ENCODE assay signal across 1 cellular context in genomic region chr16:88784074-88784855, GRCh38.
TF ChIP-seq lines count a peak whose summit lies in the region.

No MANE protein-coding gene starts in this region.

TF ChIP-seq in HepG2, 621 proteins besides CTCF, POLR2A, EP300 and RAD21 (continued from another document and continues in another):
- TF ChIP-seq ZNF598 (CRISPR knock-in tag; IDR thresholded peaks at IDR 0.05; ENCODE audit: borderline replicate concordance): no peak
- TF ChIP-seq KDM3A (CRISPR knock-in tag; IDR thresholded peaks at IDR 0.05; ENCODE audit: low read depth): 0 out of 2 replicates have a peak, but pooled peaks have one; percentile 47
- TF ChIP-seq GLMP (CRISPR knock-in tag; IDR thresholded peaks at IDR 0.05; ENCODE audit: borderline replicate concordance): no peak
- TF ChIP-seq ZNF850 (CRISPR knock-in tag; conservative IDR thresholded peaks at IDR 0.05): no peak; the same call in 1 of the 2 replicates
- no peak for TF ChIP-seq FOSL2 (CRISPR knock-in tag; IDR thresholded peaks at IDR 0.05)
- no peak for TF ChIP-seq MIXL1 (CRISPR knock-in tag; IDR thresholded peaks at IDR 0.05)
- no peak for TF ChIP-seq ZNF496 (CRISPR knock-in tag; IDR thresholded peaks at IDR 0.05; ENCODE audit: insufficient replicate concordance)
- peak; percentile 26; the same call in 1 of the 2 replicates for TF ChIP-seq ZNF563 (CRISPR knock-in tag; IDR thresholded peaks at IDR 0.05)
- TF ChIP-seq ELK4 (CRISPR knock-in tag; IDR thresholded peaks at IDR 0.05; ENCODE audit: borderline replicate concordance): no peak
- peak; percentile 43; the same call in 1 of the 2 replicates for TF ChIP-seq PRDM10 (CRISPR knock-in tag; IDR thresholded peaks at IDR 0.05; ENCODE audit: low read depth)
- TF ChIP-seq HIC2 (CRISPR knock-in tag; IDR thresholded peaks at IDR 0.05; ENCODE audit: low read depth): peak; percentile 48; the same call in 1 of the 2 replicates
- TF ChIP-seq MNT (IDR thresholded peaks at IDR 0.05): no peak
- TF ChIP-seq NR3C1 (CRISPR knock-in tag; IDR thresholded peaks at IDR 0.05): no peak
- TF ChIP-seq ZNF674 (CRISPR knock-in tag; IDR thresholded peaks at IDR 0.05; ENCODE audit: low read depth): no peak
- no peak; the same call in 1 of the 2 replicates for TF ChIP-seq MTF1 (CRISPR knock-in tag; IDR thresholded peaks at IDR 0.05)
- no peak for TF ChIP-seq CBX2 (IDR thresholded peaks at IDR 0.05; ENCODE audit: low read depth, low read length)
- no peak for TF ChIP-seq CBX2 (CRISPR knock-in tag; IDR thresholded peaks at IDR 0.05; ENCODE audit: low read depth)
- no peak for TF ChIP-seq SOX6 (IDR thresholded peaks at IDR 0.05)
- no peak for TF ChIP-seq SOX6 (CRISPR knock-in tag; IDR thresholded peaks at IDR 0.05)
- TF ChIP-seq SIX1 (CRISPR knock-in tag; IDR thresholded peaks at IDR 0.05; ENCODE audit: borderline replicate concordance): no peak; the same call in 1 of the 2 replicates
- no peak for TF ChIP-seq CAMTA2 (CRISPR knock-in tag; IDR thresholded peaks at IDR 0.05; ENCODE audit: borderline replicate concordance)
- TF ChIP-seq ZBTB25 (CRISPR knock-in tag; IDR thresholded peaks at IDR 0.05): no peak
- no peak for TF ChIP-seq SIN3B (IDR thresholded peaks at IDR 0.05; ENCODE audit: low read length)
- TF ChIP-seq ATF6 (CRISPR knock-in tag; conservative IDR thresholded peaks at IDR 0.05): no peak
- no peak for TF ChIP-seq ZNF562 (CRISPR knock-in tag; IDR thresholded peaks at IDR 0.05; ENCODE audit: borderline replicate concordance)
- TF ChIP-seq ZNF512B (CRISPR knock-in tag; IDR thresholded peaks at IDR 0.05; ENCODE audit: borderline replicate concordance): no peak
- TF ChIP-seq ZNF784 (CRISPR knock-in tag; IDR thresholded peaks at IDR 0.05; ENCODE audit: borderline replicate concordance): no peak
- no peak; the same call in 1 of the 2 replicates for TF ChIP-seq TSC22D2 (CRISPR knock-in tag; IDR thresholded peaks at IDR 0.05; ENCODE audit: borderline replicate concordance)
- no peak for TF ChIP-seq ZNF737 (CRISPR knock-in tag; IDR thresholded peaks at IDR 0.05; ENCODE audit: borderline replicate concordance)
- no peak for TF ChIP-seq PRMT3 (CRISPR knock-in tag; IDR thresholded peaks at IDR 0.05; ENCODE audit: borderline replicate concordance, low read depth)
- TF ChIP-seq RBM39 (IDR thresholded peaks at IDR 0.05; ENCODE audit: low read depth, low read length, poor library complexity, severe bottlenecking): peak; percentile 3
- no peak for TF ChIP-seq ZNF549 (CRISPR knock-in tag; IDR thresholded peaks at IDR 0.05)
- no peak for TF ChIP-seq TRIM24 (CRISPR knock-in tag; IDR thresholded peaks at IDR 0.05)
- no peak; the same call in 1 of the 2 replicates for TF ChIP-seq MAFG (CRISPR knock-in tag; IDR thresholded peaks at IDR 0.05)
- TF ChIP-seq DBP (CRISPR knock-in tag; IDR thresholded peaks at IDR 0.05; ENCODE audit: not compliant biosample characterization): no peak
- TF ChIP-seq ZNF577 (CRISPR knock-in tag; IDR thresholded peaks at IDR 0.05; ENCODE audit: borderline replicate concordance, low read depth): no peak
- TF ChIP-seq CENPX (CRISPR knock-in tag; IDR thresholded peaks at IDR 0.05): no peak
- TF ChIP-seq ADNP (CRISPR knock-in tag; IDR thresholded peaks at IDR 0.05): no peak
- TF ChIP-seq ZBTB8A (CRISPR knock-in tag; IDR thresholded peaks at IDR 0.05; ENCODE audit: borderline replicate concordance, low read depth): no peak
- TF ChIP-seq SRF (IDR thresholded peaks at IDR 0.05; ENCODE audit: low read depth, low read length): no peak
- TF ChIP-seq ZNF770 (CRISPR knock-in tag; IDR thresholded peaks at IDR 0.05): no peak
- TF ChIP-seq KDM1A (CRISPR knock-in tag; IDR thresholded peaks at IDR 0.05): no peak
- TF ChIP-seq ZNF335 (CRISPR knock-in tag; IDR thresholded peaks at IDR 0.05): no peak
